Comparison of ENCODE assay signal across 14 cellular contexts in the genomic region with DNA sequence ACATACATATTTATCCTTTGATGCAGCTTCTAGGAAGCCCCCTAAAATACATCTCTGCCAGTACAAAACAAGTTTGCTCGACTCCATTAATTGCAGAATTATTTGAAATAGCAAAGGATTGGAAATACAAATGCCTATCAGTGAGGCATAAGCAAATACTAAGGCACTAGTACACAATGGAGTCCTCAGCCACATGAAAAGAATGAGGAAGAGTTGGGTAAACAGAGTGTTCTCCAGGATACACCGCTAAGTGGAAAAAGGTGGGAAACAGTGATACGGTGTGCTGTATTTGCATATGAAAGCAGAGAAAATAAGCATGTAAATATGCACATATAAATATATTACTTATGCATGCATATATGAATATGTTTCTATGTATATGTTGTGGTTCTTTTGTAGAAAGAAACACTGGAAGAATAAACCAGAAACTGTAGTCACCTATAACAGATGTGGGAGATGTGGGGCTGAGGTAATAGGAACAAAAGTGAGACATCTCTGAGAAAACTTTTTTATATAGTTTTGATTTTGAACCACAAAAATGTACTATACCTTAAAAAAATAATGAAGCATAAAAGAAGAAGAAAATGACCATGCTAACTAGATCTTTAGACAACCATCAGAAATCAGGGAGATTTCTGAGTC.
"Had no signal": no experiment of that assay in that cellular context is flagged by ENCODE, and none has a peak within 500 bp of the region (broad histone marks: within the 10 kb centered on the region; RNA-seq: fewer than 3 reads in every experiment).

No MANE protein-coding gene starts in this region.

- H3K4me3 ChIP-seq: breast epithelium, mucosa of descending colon, spleen had no signal

- H3K27me3 ChIP-seq: breast epithelium, spleen had no signal

- ATAC-seq: activated CD4-positive, alpha-beta T cell treated with anti-CD3 and anti-CD28 coated beads for 36 hours; activated CD8-positive, alpha-beta memory T cell treated with anti-CD3 and anti-CD28 coated beads, Interleukin-2, amount 10 ng/mL, durations not matched to agents 7 days and 5 days; mucosa of descending colon; stimulated activated naive B cell treated with anti-CD40 and anti-IgM and Interleukin-4, amounts not matched to agents 10 μg/mL and 1 μg/mL and 100 μg/mL, for 72 hours had no signal

- H3K36me3 ChIP-seq: breast epithelium, spleen had no signal

- H3K4me1 ChIP-seq: breast epithelium had no signal

- DNase-seq: activated CD4-positive, alpha-beta memory T cell treated with anti-CD3 and anti-CD28 coated beads, Interleukin-2, amount 10 ng/mL, durations not matched to agents 7 days and 5 days; activated CD4-positive, alpha-beta T cell treated with anti-CD3 and anti-CD28 coated beads for 36 hours; activated CD8-positive, alpha-beta memory T cell treated with anti-CD3 and anti-CD28 coated beads, Interleukin-2, amount 10 ng/mL, durations not matched to agents 7 days and 5 days; activated naive CD4-positive, alpha-beta T cell treated with anti-CD3 and anti-CD28 coated beads for 36 hours; cerebellar nuclear complex; effector CD4-positive, alpha-beta T cell; mesenchymal stem cell; mucosa of descending colon; naive B cell; retina; spleen; stimulated activated CD4-positive, alpha-beta T cell treated with anti-CD3 and anti-CD28 coated beads, Interleukin-4, amount 100 ng/mL, for 4 hours; stimulated activated naive B cell treated with anti-CD40 and anti-IgM and Interleukin-4, amounts not matched to agents 10 μg/mL and 1 μg/mL and 100 μg/mL, for 72 hours had no signal

- H3K9me3 ChIP-seq: breast epithelium, mucosa of descending colon, spleen had no signal

- H3K27ac ChIP-seq: breast epithelium, spleen had no signal
